ENCODE assay signal across 14 cellular contexts in the genomic region with DNA sequence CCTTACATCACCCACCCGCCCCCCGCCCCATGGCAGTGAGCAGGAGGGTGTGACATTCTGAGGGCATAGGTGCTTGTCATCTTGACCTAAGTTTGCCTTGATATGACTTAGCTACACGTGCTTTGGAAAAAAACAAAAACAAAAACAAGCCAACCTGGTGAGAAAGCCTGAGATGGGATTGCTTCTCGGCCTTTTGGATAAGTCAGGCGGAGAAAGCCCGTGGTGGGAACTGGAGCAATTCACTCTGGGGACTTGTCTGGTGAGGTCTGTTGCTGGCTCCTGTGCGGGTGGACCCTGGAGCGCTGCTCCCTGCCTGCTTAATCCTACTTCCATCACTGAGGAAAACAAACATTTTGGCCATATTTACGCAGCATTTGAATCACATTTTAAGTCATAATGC.
A peak's percentile ranks its signal among the peaks of the same experiment; 100 is the strongest.
DNase-seq lines count a peak whose midpoint lies in the region; ATAC-seq and TF ChIP-seq lines count a peak whose summit lies in the region.
"Had no signal": no experiment of that assay in that cellular context is flagged by ENCODE, and none has a peak within 500 bp of the region (broad histone marks: within the 10 kb centered on the region; RNA-seq: fewer than 3 reads in every experiment).

No MANE protein-coding gene starts in this region.

- no peaks in the 10 kb centered on the region for H3K27me3 ChIP-seq in body of pancreas
- H3K27me3 ChIP-seq: BLaER1 had no signal

- H3K27me3 Mint-ChIP-seq in progenitor cell of endocrine pancreas = peaks cover 7% of the 10 kb centered on the region

- no peaks in the 10 kb centered on the region for H3K9me3 Mint-ChIP-seq in progenitor cell of endocrine pancreas (ENCODE audit: low read depth)
- H3K9me3 Mint-ChIP-seq: CD8-positive, alpha-beta memory T cell; H9 had no signal

- intact Hi-C loops in body of pancreas (cut with DNase I) = no loop called here

- ATAC-seq in body of pancreas (no peak), GM19023 (IDR thresholded peaks at IDR 0.05; ENCODE audit: unreplicated experiment) (no peak)
- ATAC-seq: GM12878 had no signal

- H3K27ac Mint-ChIP-seq in progenitor cell of endocrine pancreas = no peak overlapping the region
- H3K27ac Mint-ChIP-seq: CD8-positive, alpha-beta memory T cell; H9 had no signal

- H3K36me3 Mint-ChIP-seq in progenitor cell of endocrine pancreas (ENCODE audit: insufficient read depth) = no peaks in the 10 kb centered on the region
- H3K36me3 Mint-ChIP-seq: CD8-positive, alpha-beta memory T cell had no signal

- H3K4me3 Mint-ChIP-seq in progenitor cell of endocrine pancreas (ENCODE audit: low read depth) = peak overlapping the region; percentile 3
- H3K4me3 Mint-ChIP-seq: CD8-positive, alpha-beta memory T cell; H9 had no signal

- no peak overlapping the region for H3K4me3 ChIP-seq in body of pancreas
- H3K4me3 ChIP-seq: BLaER1, GM12878 had no signal

- TF ChIP-seq CTCF in body of pancreas (IDR thresholded peaks at IDR 0.05) (no peak), progenitor cell of endocrine pancreas (IDR thresholded peaks at IDR 0.05; ENCODE audit: unreplicated experiment) (no peak)

- H3K9me3 ChIP-seq in body of pancreas = no peaks in the 10 kb centered on the region
- H3K9me3 ChIP-seq: BLaER1 had no signal

- no peaks in the 10 kb centered on the region for H3K36me3 ChIP-seq in body of pancreas (replicated peaks in 1 of 2; ENCODE audit: insufficient read depth in 1 of 2, low read depth in 2 of 2)
- H3K36me3 ChIP-seq: BLaER1 had no signal

- DNase-seq in body of pancreas = no peak
- DNase-seq in kidney tubule cell (ENCODE audit: low spot score) = peak; percentile 14
- DNase-seq in progenitor cell of endocrine pancreas (ENCODE audit: low spot score, unreplicated experiment) = no peak
- no peak for DNase-seq in DMS53 treated with DMSO at 0.1 percent for 48 hours (lab: John Stamatoyannopoulos, UW; ENCODE audit: unreplicated experiment)
- no peak for DNase-seq in NCI-H187 treated with DMSO at 0.1 percent for 48 hours (lab: John Stamatoyannopoulos, UW)
- DNase-seq: AML-193; CD8-positive, alpha-beta memory T cell; DMS79; GOT3; H9; IMR-90 had no signal

- H3K4me1 ChIP-seq in body of pancreas = peaks cover 24% of the 10 kb centered on the region
- H3K4me1 ChIP-seq: BLaER1 had no signal

- peak overlapping the region in 3 of 4 donors; percentile 33 to 69 (median 62) for H3K27ac ChIP-seq in body of pancreas
- H3K27ac ChIP-seq: BLaER1 had no signal

- no peak for TF ChIP-seq POLR2A in body of pancreas (IDR thresholded peaks at IDR 0.05)

- WGBS in body of pancreas, 2 donors = 70% methylated on average over 9 of the region's 9 CpGs

- peaks cover 25% of the 10 kb centered on the region for H3K4me1 Mint-ChIP-seq in progenitor cell of endocrine pancreas (ENCODE audit: low read depth)
- H3K4me1 Mint-ChIP-seq: CD8-positive, alpha-beta memory T cell had no signal
